ENCODE assay signal across 8 cellular contexts in the genomic region with DNA sequence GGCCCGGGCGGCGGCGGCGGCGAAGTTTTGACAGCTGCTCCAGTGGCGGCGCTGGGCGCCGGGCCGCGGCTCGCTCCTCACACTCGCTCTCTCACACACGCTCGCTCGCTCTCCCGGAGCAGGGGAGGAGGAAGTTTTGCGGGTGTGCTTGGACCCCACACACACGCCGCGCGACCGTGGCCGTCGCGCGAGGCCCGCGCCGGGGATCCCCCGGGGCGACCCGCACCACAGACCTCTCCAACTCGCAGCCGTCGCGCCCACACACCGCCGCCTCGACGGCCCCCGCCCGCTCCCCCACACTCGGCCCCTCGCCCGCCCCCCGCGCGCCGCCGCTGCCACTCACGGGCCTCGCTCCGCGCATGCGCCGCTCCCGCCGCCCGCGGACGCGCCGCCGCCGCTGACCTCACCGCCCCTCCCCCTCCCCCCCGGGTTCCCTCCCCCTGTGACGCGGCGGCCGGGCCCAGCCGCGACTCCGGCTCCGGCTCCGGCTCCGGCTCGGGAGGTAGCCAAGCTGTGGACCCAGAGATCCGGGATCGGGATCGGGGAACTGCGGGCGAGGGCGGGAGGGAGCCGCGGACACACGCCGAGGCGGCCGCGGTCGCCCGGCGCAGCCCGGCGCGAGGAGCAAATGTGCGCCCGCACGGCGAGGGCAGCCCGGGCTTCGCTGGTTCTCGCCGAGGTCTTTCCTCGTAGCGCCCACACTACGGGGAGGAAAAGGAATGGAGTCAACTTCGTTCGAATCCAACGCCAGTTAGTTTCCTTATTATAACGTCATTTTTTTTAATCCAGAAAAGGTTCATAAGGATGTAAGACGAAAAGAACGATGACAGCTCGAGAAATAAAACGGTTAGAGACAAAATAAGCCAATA. TPM values are rescaled to one million over a fixed set of nuclear protein-coding genes. Genes with fewer than 3 reads are reported as not detected.
DNase-seq lines count a peak whose midpoint lies in the region; ATAC-seq and TF ChIP-seq lines count a peak whose summit lies in the region.

No MANE protein-coding gene starts in this region.

- WGBS in hepatocyte (ENCODE audit: low lambda C conversion rate, missing lambda C conversion rate), result 1% methylated on average over 36 of the region's 118 CpGs
- WGBS in aorta, 2 donors, result 0 to 1% methylated on average over 45 to 118 of the region's 118 CpGs

- ATAC-seq in HG02852 (IDR thresholded peaks at IDR 0.05; ENCODE audit: unreplicated experiment), result peak; percentile 49
- peak; percentile 97 for ATAC-seq in aorta (ENCODE audit: low FRiP score)

- TF ChIP-seq CTCF in GM13977 (IDR thresholded peaks at IDR 0.05; ENCODE audit: extremely low read depth, insufficient read depth, missing control alignments) (no peak), astrocyte of the cerebellum (IDR thresholded peaks at IDR 0.05; ENCODE audit: low read depth, low read length, missing control alignments) (no peak), hepatocyte (IDR thresholded peaks at IDR 0.05; ENCODE audit: poor library complexity) (no peak)

- peaks cover 22% of the 10 kb centered on the region for H3K4me1 ChIP-seq in hepatocyte (ENCODE audit: insufficient read depth)
- H3K4me1 ChIP-seq in aorta (ENCODE audit: control insufficient read depth in 1 of 2, insufficient read depth in 2 of 2, low read length in 2 of 2), result peaks cover 0 to 2% of the 10 kb centered on the region in 2 donors

- in situ Hi-C loops in GM13977 (cut with MboI; ENCODE audit: low pct_unique_long_range_greater_than_20kb, low sequenced_read_pairs, unreplicated experiment), result no loop called here
- in situ Hi-C loops in astrocyte of the cerebellum (cut with HindIII; ENCODE audit: low sequenced_read_pairs), result no loop called here

- H3K4me3 ChIP-seq in astrocyte of the cerebellum (ENCODE audit: low read depth, low read length) (peak overlapping the region; percentile 45), hepatocyte (peak overlapping the region; percentile 67), aorta (ENCODE audit: low read length in 2 of 2) (peak overlapping the region; percentile 99 to 100)

- DNase-seq in GM13977 (ENCODE audit: low spot score), result peak; percentile 95
- peak; percentile 50 for DNase-seq in NCI-H146 treated with DMSO at 0.1 percent for 48 hours (lab: John Stamatoyannopoulos, UW; ENCODE audit: unreplicated experiment)
- peak; percentile 84 for DNase-seq in T-helper 22 cell (ENCODE audit: low read depth)
- DNase-seq in astrocyte of the cerebellum (ENCODE audit: low read depth), result peak; percentile 77
- peak; percentile 97 for DNase-seq in hepatocyte (ENCODE audit: low spot score)
- DNase-seq in renal cortical epithelial cell (ENCODE audit: low read depth), result peak; percentile 46
- peak; percentile 95 to 96 for DNase-seq in aorta

- H2AFZ ChIP-seq in hepatocyte, result peak overlapping the region; percentile 71

- H3K9me3 ChIP-seq in hepatocyte (ENCODE audit: low read depth) (no peaks in the 10 kb centered on the region), aorta (ENCODE audit: control insufficient read depth, low read length) (no peaks in the 10 kb centered on the region)

- intact Hi-C loops in aorta (cut with DNase I), result loop anchor here in 1 of 2 donors (2.0 to 10.0 kb wide), 2 partner anchors 26 to 92 kb away; no protein-coding TSS in a partner anchor

- H3K27me3 ChIP-seq in hepatocyte (no peaks in the 10 kb centered on the region), aorta (ENCODE audit: control insufficient read depth in 1 of 2, insufficient read depth in 2 of 2, low read length in 1 of 2) (no peaks in the 10 kb centered on the region)

- H3K4me2 ChIP-seq in hepatocyte, result peak overlapping the region; percentile 77

- peaks cover 37% of the 10 kb centered on the region for H3K79me2 ChIP-seq in hepatocyte

- H3K36me3 ChIP-seq in hepatocyte (replicated peaks; ENCODE audit: insufficient read depth, low read depth) (no peaks in the 10 kb centered on the region), aorta (ENCODE audit: control insufficient read depth in 1 of 2, insufficient read depth in 2 of 2, low read length in 1 of 2) (no peaks in the 10 kb centered on the region)

- H3K27ac ChIP-seq in hepatocyte, result peak overlapping the region; percentile 100
- H3K27ac ChIP-seq in aorta (ENCODE audit: low read depth in 1 of 2, low read length in 2 of 2), result peak overlapping the region; percentile 96 to 100

- no peaks in the 10 kb centered on the region for H3K9me2 ChIP-seq in hepatocyte (replicated peaks; ENCODE audit: insufficient read depth)

- peaks cover 35% of the 10 kb centered on the region for H4K20me1 ChIP-seq in hepatocyte (ENCODE audit: insufficient read depth, poor library complexity, severe bottlenecking)

RNA-seq across cellular contexts. Expression of a gene that starts 0.7 kb away (rescaled TPM):
- 38.8 and 47.7 TPM in 2 replicates for total RNA-seq in hepatocyte
- 21.9 and 22.5 TPM in 2 replicates for polyA plus RNA-seq in hepatocyte
- 12.9 and 74.3 TPM in 2 replicates for total RNA-seq in renal cortical epithelial cell
- 100 to 1,000 TPM; 104 to 123 TPM for total RNA-seq in aorta
- polyA plus RNA-seq in aorta, result 1 to 10 TPM; 5.8 to 8.9 TPM

Comparison
In these comparisons a context has a peak if more than half of its experiments do, and no peak if none do; other contexts are left out.
1. Peak in every context shown above with its lines: DNase-seq, ATAC-seq, H3K4me3 ChIP-seq and H3K27ac ChIP-seq.
2. DNase-seq: peak in every context shown above with its lines; median percentile 97 in hepatocyte; 96 in aorta; 95 in GM13977; 84 in T-helper 22 cell; 77 in astrocyte of the cerebellum; 50 in NCI-H146 treated with DMSO at 0.1 percent for 48 hours; 46 in renal cortical epithelial cell.
3. H3K4me3 ChIP-seq: peak in every context shown above with its lines; median percentile 100 in aorta; 67 in hepatocyte; 45 in astrocyte of the cerebellum.